In the genomic region with DNA sequence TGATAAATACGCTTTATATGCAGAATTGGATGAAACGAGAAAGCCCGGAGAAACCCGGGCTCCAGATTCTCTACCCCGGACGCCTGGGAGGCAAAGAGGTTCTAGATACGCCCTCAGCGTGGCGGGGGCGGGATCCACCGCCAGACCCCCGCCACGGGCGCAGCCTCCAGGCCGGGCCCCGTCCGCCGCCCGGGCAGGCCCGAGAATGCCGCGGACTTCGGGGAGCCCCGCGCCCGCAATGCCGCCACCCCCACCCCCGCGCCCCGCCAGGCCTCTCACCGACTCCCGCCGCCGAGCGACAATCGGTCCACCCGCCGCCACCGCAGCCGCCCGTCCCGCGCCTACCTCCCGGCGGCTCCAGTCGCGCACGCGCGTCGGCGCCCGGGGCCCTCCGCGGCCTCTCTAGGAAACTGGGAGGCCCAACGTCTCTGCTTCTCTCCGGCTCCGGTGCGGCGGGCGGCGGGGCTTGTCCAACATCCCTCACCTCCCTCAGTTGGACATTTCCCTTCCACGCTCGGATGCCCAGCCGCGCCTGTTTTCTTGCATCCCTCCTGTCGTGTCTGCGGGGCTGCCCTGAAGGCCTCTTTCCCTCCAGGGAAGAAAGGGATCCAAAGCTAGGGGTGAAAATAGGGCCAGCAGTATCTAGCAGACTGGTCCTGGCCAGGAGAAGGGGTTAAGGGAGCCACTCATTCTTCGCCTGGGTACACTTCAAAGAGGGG, we compare ENCODE assay signal across 1 cellular context.
TF ChIP-seq lines count a peak whose summit lies in the region.

Gene ZNF445, minus strand, starts transcription at position 359 of the 719 bp plus-strand sequence. CDS start 22,121 bp downstream, outside the sequence.

TF ChIP-seq in HepG2, 621 proteins besides CTCF, POLR2A, EP300 and RAD21 (continued from another document and continues in another):
- TF ChIP-seq ZNF280B (CRISPR knock-in tag; IDR thresholded peaks at IDR 0.05; ENCODE audit: borderline replicate concordance) = no peak
- no peak for TF ChIP-seq YEATS4 (CRISPR knock-in tag; IDR thresholded peaks at IDR 0.05; ENCODE audit: borderline replicate concordance)
- no peak for TF ChIP-seq ZNF383 (CRISPR knock-in tag; IDR thresholded peaks at IDR 0.05; ENCODE audit: borderline replicate concordance)
- TF ChIP-seq ZNF552 (CRISPR knock-in tag; IDR thresholded peaks at IDR 0.05; ENCODE audit: borderline replicate concordance) = no peak
- no peak for TF ChIP-seq ZNF619 (CRISPR knock-in tag; IDR thresholded peaks at IDR 0.05)
- no peak for TF ChIP-seq RAD51 (IDR thresholded peaks at IDR 0.05; ENCODE audit: borderline replicate concordance)
- no peak for TF ChIP-seq TOE1 (CRISPR knock-in tag; IDR thresholded peaks at IDR 0.05)
- TF ChIP-seq, protein P1, sequence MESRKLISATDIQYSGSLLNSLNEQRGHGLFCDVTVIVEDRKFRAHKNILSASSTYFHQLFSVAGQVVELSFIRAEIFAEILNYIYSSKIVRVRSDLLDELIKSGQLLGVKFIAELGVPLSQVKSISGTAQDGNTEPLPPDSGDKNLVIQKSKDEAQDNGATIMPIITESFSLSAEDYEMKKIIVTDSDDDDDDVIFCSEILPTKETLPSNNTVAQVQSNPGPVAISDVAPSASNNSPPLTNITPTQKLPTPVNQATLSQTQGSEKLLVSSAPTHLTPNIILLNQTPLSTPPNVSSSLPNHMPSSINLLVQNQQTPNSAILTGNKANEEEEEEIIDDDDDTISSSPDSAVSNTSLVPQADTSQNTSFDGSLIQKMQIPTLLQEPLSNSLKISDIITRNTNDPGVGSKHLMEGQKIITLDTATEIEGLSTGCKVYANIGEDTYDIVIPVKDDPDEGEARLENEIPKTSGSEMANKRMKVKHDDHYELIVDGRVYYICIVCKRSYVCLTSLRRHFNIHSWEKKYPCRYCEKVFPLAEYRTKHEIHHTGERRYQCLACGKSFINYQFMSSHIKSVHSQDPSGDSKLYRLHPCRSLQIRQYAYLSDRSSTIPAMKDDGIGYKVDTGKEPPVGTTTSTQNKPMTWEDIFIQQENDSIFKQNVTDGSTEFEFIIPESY (CRISPR knock-in tag; IDR thresholded peaks at IDR 0.05) = no peak
- no peak for TF ChIP-seq SMAD1 (CRISPR knock-in tag; IDR thresholded peaks at IDR 0.05; ENCODE audit: borderline replicate concordance, low read depth)
- TF ChIP-seq ZNF382 (CRISPR knock-in tag; IDR thresholded peaks at IDR 0.05; ENCODE audit: borderline replicate concordance) = no peak
- no peak for TF ChIP-seq ZNF232 (CRISPR knock-in tag; IDR thresholded peaks at IDR 0.05; ENCODE audit: borderline replicate concordance)
- TF ChIP-seq SMC3 (IDR thresholded peaks at IDR 0.05; ENCODE audit: low read length) = no peak
- TF ChIP-seq HOXA7 (CRISPR knock-in tag; IDR thresholded peaks at IDR 0.05) = no peak
- TF ChIP-seq, protein P2, sequence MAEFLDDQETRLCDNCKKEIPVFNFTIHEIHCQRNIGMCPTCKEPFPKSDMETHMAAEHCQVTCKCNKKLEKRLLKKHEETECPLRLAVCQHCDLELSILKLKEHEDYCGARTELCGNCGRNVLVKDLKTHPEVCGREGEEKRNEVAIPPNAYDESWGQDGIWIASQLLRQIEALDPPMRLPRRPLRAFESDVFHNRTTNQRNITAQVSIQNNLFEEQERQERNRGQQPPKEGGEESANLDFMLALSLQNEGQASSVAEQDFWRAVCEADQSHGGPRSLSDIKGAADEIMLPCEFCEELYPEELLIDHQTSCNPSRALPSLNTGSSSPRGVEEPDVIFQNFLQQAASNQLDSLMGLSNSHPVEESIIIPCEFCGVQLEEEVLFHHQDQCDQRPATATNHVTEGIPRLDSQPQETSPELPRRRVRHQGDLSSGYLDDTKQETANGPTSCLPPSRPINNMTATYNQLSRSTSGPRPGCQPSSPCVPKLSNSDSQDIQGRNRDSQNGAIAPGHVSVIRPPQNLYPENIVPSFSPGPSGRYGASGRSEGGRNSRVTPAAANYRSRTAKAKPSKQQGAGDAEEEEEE (CRISPR knock-in tag; IDR thresholded peaks at IDR 0.05; ENCODE audit: borderline replicate concordance) = no peak
- no peak for TF ChIP-seq FOXK2 (IDR thresholded peaks at IDR 0.05)
- TF ChIP-seq NFATC3 (CRISPR knock-in tag; IDR thresholded peaks at IDR 0.05) = no peak
- no peak for TF ChIP-seq TAF15 (IDR thresholded peaks at IDR 0.05; ENCODE audit: low read depth, low read length, poor library complexity, severe bottlenecking)
- 0 out of 2 replicates have a peak, but pooled peaks have one; percentile 17 for TF ChIP-seq E2F5 (CRISPR knock-in tag; conservative IDR thresholded peaks at IDR 0.05)
- no peak for TF ChIP-seq HNF1A (IDR thresholded peaks at IDR 0.05; ENCODE audit: low read depth)
- no peak for TF ChIP-seq HNF1A (CRISPR knock-in tag; IDR thresholded peaks at IDR 0.05; ENCODE audit: borderline replicate concordance)
- TF ChIP-seq ZNF329 (CRISPR knock-in tag; IDR thresholded peaks at IDR 0.05; ENCODE audit: low read depth) = no peak
- no peak for TF ChIP-seq FOXM1 (CRISPR knock-in tag; IDR thresholded peaks at IDR 0.05)
- TF ChIP-seq, protein P3, sequence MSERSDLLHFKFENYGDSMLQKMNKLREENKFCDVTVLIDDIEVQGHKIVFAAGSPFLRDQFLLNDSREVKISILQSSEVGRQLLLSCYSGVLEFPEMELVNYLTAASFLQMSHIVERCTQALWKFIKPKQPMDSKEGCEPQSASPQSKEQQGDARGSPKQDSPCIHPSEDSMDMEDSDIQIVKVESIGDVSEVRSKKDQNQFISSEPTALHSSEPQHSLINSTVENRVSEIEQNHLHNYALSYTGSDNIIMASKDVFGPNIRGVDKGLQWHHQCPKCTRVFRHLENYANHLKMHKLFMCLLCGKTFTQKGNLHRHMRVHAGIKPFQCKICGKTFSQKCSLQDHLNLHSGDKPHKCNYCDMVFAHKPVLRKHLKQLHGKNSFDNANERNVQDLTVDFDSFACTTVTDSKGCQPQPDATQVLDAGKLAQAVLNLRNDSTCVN (CRISPR knock-in tag; IDR thresholded peaks at IDR 0.05; ENCODE audit: borderline replicate concordance) = no peak
- TF ChIP-seq KLF12 (CRISPR knock-in tag; IDR thresholded peaks at IDR 0.05; ENCODE audit: borderline replicate concordance) = no peak
- no peak for TF ChIP-seq ZNF121 (CRISPR knock-in tag; IDR thresholded peaks at IDR 0.05)
- no peak for TF ChIP-seq ZNF431 (CRISPR knock-in tag; IDR thresholded peaks at IDR 0.05; ENCODE audit: borderline replicate concordance, low read depth)
- 0 out of 2 replicates have a peak, but pooled peaks have one; percentile 6 for TF ChIP-seq SIX4 (CRISPR knock-in tag; IDR thresholded peaks at IDR 0.05)
- TF ChIP-seq ZNF709 (CRISPR knock-in tag; IDR thresholded peaks at IDR 0.05) = no peak
- TF ChIP-seq ZZZ3 (CRISPR knock-in tag; IDR thresholded peaks at IDR 0.05; ENCODE audit: borderline replicate concordance) = no peak
- no peak; the same call in 1 of the 2 replicates for TF ChIP-seq ZNF776 (CRISPR knock-in tag; IDR thresholded peaks at IDR 0.05)
- no peak for TF ChIP-seq MAF1 (CRISPR knock-in tag; IDR thresholded peaks at IDR 0.05; ENCODE audit: borderline replicate concordance)
- no peak for TF ChIP-seq PHF21A (CRISPR knock-in tag; IDR thresholded peaks at IDR 0.05)
- TF ChIP-seq CREB1 (IDR thresholded peaks at IDR 0.05) = no peak
- no peak for TF ChIP-seq CREB1 (CRISPR knock-in tag; IDR thresholded peaks at IDR 0.05)
- no peak for TF ChIP-seq FOXA3 (CRISPR knock-in tag; IDR thresholded peaks at IDR 0.05)
- no peak for TF ChIP-seq ZNF281 (CRISPR knock-in tag; IDR thresholded peaks at IDR 0.05; ENCODE audit: borderline replicate concordance)
- 0 out of 2 replicates have a peak, but pooled peaks have one; percentile 41 for TF ChIP-seq MXD3 (CRISPR knock-in tag; IDR thresholded peaks at IDR 0.05)
- TF ChIP-seq ZNF598 (CRISPR knock-in tag; IDR thresholded peaks at IDR 0.05; ENCODE audit: borderline replicate concordance) = 0 out of 2 replicates have a peak, but pooled peaks have one; percentile 63
- no peak for TF ChIP-seq NCOR1 (IDR thresholded peaks at IDR 0.05; ENCODE audit: borderline replicate concordance, low read length)
- TF ChIP-seq, protein P4, sequence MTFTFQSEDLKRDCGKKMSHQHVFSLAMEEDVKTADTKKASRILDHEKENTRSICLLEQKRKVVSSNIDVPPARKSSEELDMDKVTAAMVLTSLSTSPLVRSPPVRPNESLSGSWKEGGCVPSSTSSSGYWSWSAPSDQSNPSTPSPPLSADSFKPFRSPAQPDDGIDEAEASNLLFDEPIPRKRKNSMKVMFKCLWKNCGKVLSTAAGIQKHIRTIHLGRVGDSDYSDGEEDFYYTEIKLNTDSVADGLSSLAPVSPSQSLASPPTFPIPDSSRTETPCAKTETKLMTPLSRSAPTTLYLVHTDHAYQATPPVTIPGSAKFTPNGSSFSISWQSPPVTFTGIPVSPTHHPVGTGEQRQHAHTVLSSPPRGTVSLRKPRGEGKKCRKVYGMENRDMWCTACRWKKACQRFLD (CRISPR knock-in tag; IDR thresholded peaks at IDR 0.05; ENCODE audit: borderline replicate concordance) = no peak
- TF ChIP-seq SIN3A (IDR thresholded peaks at IDR 0.05; ENCODE audit: borderline replicate concordance, low read depth, low read length) = peak; percentile 66; the same call in 1 of the 2 replicates
- TF ChIP-seq NFE2 (CRISPR knock-in tag; IDR thresholded peaks at IDR 0.05) = no peak
- TF ChIP-seq ERF (CRISPR knock-in tag; IDR thresholded peaks at IDR 0.05) = no peak; the same call in 1 of the 2 replicates
- no peak for TF ChIP-seq MAZ (IDR thresholded peaks at IDR 0.05; ENCODE audit: borderline replicate concordance, low read depth, low read length)
- TF ChIP-seq MAZ (CRISPR knock-in tag; IDR thresholded peaks at IDR 0.05; ENCODE audit: low read depth) = peak; percentile 18; the same call in 1 of the 2 replicates
- TF ChIP-seq ZNF350 (CRISPR knock-in tag; IDR thresholded peaks at IDR 0.05; ENCODE audit: borderline replicate concordance, low read depth) = no peak
